13 cellular contexts compared by ENCODE assay signal in genomic region chr4:1907848-1908525, GRCh38. TPM values are rescaled to one million over a fixed set of nuclear protein-coding genes. Genes with fewer than 3 reads are reported as not detected.
DNase-seq lines count a peak whose midpoint lies in the region; ATAC-seq and TF ChIP-seq lines count a peak whose summit lies in the region.
"Had no signal": no experiment of that assay in that cellular context is flagged by ENCODE, and none has a peak within 500 bp of the region (broad histone marks: within the 10 kb centered on the region; RNA-seq: fewer than 3 reads in every experiment).

No MANE protein-coding gene starts in this region.

- no peak overlapping the region for H3K4me3 Mint-ChIP-seq in activated CD4-positive, alpha-beta memory T cell treated with anti-CD3 and anti-CD28 coated beads, Interleukin-2, amount 10 ng/mL, durations not matched to agents 7 days and 5 days
- H3K4me3 Mint-ChIP-seq in activated CD4-positive, alpha-beta memory T cell treated with anti-CD3 and anti-CD28 coated beads for 36 hours, result no peak overlapping the region

- WGBS in prostate gland, result 55% methylated on average over 7 of the region's 7 CpGs
- 83 to 88% methylated on average over 7 of the region's 7 CpGs for WGBS in tibial nerve, 2 donors

- H3K27ac ChIP-seq in prostate gland, result peak overlapping the region; percentile 12 to 55
- no peak overlapping the region for H3K27ac ChIP-seq in tibial nerve
- H3K27ac ChIP-seq: neutrophil had no signal

- peaks cover 72% of the 10 kb centered on the region for H3K4me1 Mint-ChIP-seq in activated CD4-positive, alpha-beta memory T cell treated with anti-CD3 and anti-CD28 coated beads, Interleukin-2, amount 10 ng/mL, durations not matched to agents 7 days and 5 days
- peaks cover 30% of the 10 kb centered on the region for H3K4me1 Mint-ChIP-seq in activated CD4-positive, alpha-beta memory T cell treated with anti-CD3 and anti-CD28 coated beads for 36 hours (ENCODE audit: low read depth)

- CTCF ChIA-PET in activated CD4-positive, alpha-beta memory T cell treated with anti-CD3 and anti-CD28 coated beads, Interleukin-2, amount 10 ng/mL, durations not matched to agents 7 days and 5 days (lab: Charles Lee), result interaction anchor here (0.7 to 4.1 kb wide), 7 partner anchors 9 to 215 kb away, joined by 3 to 31 read pairs (median 4); no protein-coding TSS in a partner anchor
- CTCF ChIA-PET in activated CD4-positive, alpha-beta memory T cell treated with anti-CD3 and anti-CD28 coated beads for 36 hours (lab: Charles Lee), result interaction anchor here (0.8 to 2.2 kb wide), 2 partner anchors 8 to 161 kb away, joined by 3 to 11 read pairs; no protein-coding TSS in a partner anchor

- DNase-seq in activated CD4-positive, alpha-beta memory T cell treated with anti-CD3 and anti-CD28 coated beads, Interleukin-2, amount 10 ng/mL, durations not matched to agents 7 days and 5 days, result no peak
- DNase-seq in activated CD4-positive, alpha-beta memory T cell treated with anti-CD3 and anti-CD28 coated beads for 36 hours, result no peak
- DNase-seq in NCI-H187 (lab: John Stamatoyannopoulos, UW) (peak; percentile 25 to 64), prostate gland (ENCODE audit: low spot score) (peak; percentile 83), tibial nerve (ENCODE audit: low spot score in 2 of 2) (no peak)
- DNase-seq in central memory CD4-positive, alpha-beta T cell, result peak; percentile 3
- no peak for DNase-seq in effector CD4-positive, alpha-beta T cell
- DNase-seq: foreskin melanocyte, HCEC 1CT, NCI-H1092 treated with DMSO at 0.1 percent for 48 hours had no signal

- H3K27ac Mint-ChIP-seq in activated CD4-positive, alpha-beta memory T cell treated with anti-CD3 and anti-CD28 coated beads, Interleukin-2, amount 10 ng/mL, durations not matched to agents 7 days and 5 days, result peak overlapping the region; percentile 70
- H3K27ac Mint-ChIP-seq in activated CD4-positive, alpha-beta memory T cell treated with anti-CD3 and anti-CD28 coated beads for 36 hours, result no peak overlapping the region

- H3K27me3 ChIP-seq in prostate gland (replicated peaks; ENCODE audit: insufficient read depth), result no peaks in the 10 kb centered on the region
- no peaks in the 10 kb centered on the region for H3K27me3 ChIP-seq in tibial nerve
- H3K27me3 ChIP-seq: neutrophil had no signal

- TF ChIP-seq POLR2A in prostate gland (IDR thresholded peaks at IDR 0.05), result peak; percentile 58
- no peak for TF ChIP-seq POLR2A in tibial nerve (IDR thresholded peaks at IDR 0.05)

- peak in 1 of 4 experiments; percentile 41 for TF ChIP-seq CTCF in prostate gland (IDR thresholded peaks at IDR 0.05)
- TF ChIP-seq CTCF in tibial nerve (IDR thresholded peaks at IDR 0.05), result no peak

- H3K9me3 Mint-ChIP-seq in activated CD4-positive, alpha-beta memory T cell treated with anti-CD3 and anti-CD28 coated beads, Interleukin-2, amount 10 ng/mL, durations not matched to agents 7 days and 5 days, result no peaks in the 10 kb centered on the region
- H3K9me3 Mint-ChIP-seq in activated CD4-positive, alpha-beta memory T cell treated with anti-CD3 and anti-CD28 coated beads for 36 hours, result no peaks in the 10 kb centered on the region

- H3K36me3 Mint-ChIP-seq in activated CD4-positive, alpha-beta memory T cell treated with anti-CD3 and anti-CD28 coated beads, Interleukin-2, amount 10 ng/mL, durations not matched to agents 7 days and 5 days (ENCODE audit: low read depth), result peaks cover 74% of the 10 kb centered on the region
- H3K36me3 Mint-ChIP-seq in activated CD4-positive, alpha-beta memory T cell treated with anti-CD3 and anti-CD28 coated beads for 36 hours, result peaks cover 49% of the 10 kb centered on the region

- no peak for ATAC-seq in GM19035 (IDR thresholded peaks at IDR 0.05; ENCODE audit: unreplicated experiment)

- H3K9me3 ChIP-seq in prostate gland (no peaks in the 10 kb centered on the region), tibial nerve (no peaks in the 10 kb centered on the region)
- H3K9me3 ChIP-seq: neutrophil had no signal

- H3K36me3 ChIP-seq in prostate gland, result no peaks in the 10 kb centered on the region
- H3K36me3 ChIP-seq in tibial nerve, result peaks cover 0 to 42% (median 2%) of the 10 kb centered on the region in 3 donors

- no peaks in the 10 kb centered on the region for H3K27me3 Mint-ChIP-seq in activated CD4-positive, alpha-beta memory T cell treated with anti-CD3 and anti-CD28 coated beads, Interleukin-2, amount 10 ng/mL, durations not matched to agents 7 days and 5 days
- H3K27me3 Mint-ChIP-seq in activated CD4-positive, alpha-beta memory T cell treated with anti-CD3 and anti-CD28 coated beads for 36 hours, result no peaks in the 10 kb centered on the region

- POLR2A ChIA-PET in activated CD4-positive, alpha-beta memory T cell treated with anti-CD3 and anti-CD28 coated beads, Interleukin-2, amount 10 ng/mL, durations not matched to agents 7 days and 5 days (lab: Charles Lee), result interaction anchor here (1.0 to 3.7 kb wide), 5 partner anchors 32 to 53 kb away, joined by 4 to 13 read pairs (median 8); partner anchors contain the start of gene NSD2
- POLR2A ChIA-PET in activated CD4-positive, alpha-beta memory T cell treated with anti-CD3 and anti-CD28 coated beads for 36 hours (lab: Charles Lee), result no interaction called here

- intact Hi-C loops in activated CD4-positive, alpha-beta memory T cell treated with anti-CD3 and anti-CD28 coated beads for 36 hours (cut with micrococcal nuclease), result no loop called here
- intact Hi-C loops in prostate gland (cut with DNase I), result no loop called here

- no peak overlapping the region for H3K4me3 ChIP-seq in prostate gland
- no peak overlapping the region for H3K4me3 ChIP-seq in tibial nerve
- H3K4me3 ChIP-seq: smooth muscle cell had no signal

- no peak for TF ChIP-seq EP300 in tibial nerve (IDR thresholded peaks at IDR 0.05)

- H3K4me1 ChIP-seq in prostate gland (replicated peaks) (no peaks in the 10 kb centered on the region), tibial nerve (peaks cover 0 to 11% (median 0%) of the 10 kb centered on the region in 4 donors)

RNA-seq across cellular contexts. Expression of gene NSD2, which starts 36.8 kb away (rescaled TPM):
- 100 to 1,000 TPM; 235 to 248 TPM for total RNA-seq in activated CD4-positive, alpha-beta memory T cell treated with anti-CD3 and anti-CD28 coated beads, Interleukin-2, amount 10 ng/mL, durations not matched to agents 7 days and 5 days
- total RNA-seq in activated CD4-positive, alpha-beta memory T cell treated with anti-CD3 and anti-CD28 coated beads for 36 hours, result 100 to 1,000 TPM; 197 to 199 TPM
- 10 to 100 TPM; 18.0 to 75.0 TPM for total RNA-seq in prostate gland
- total RNA-seq in tibial nerve, result 10 to 100 TPM; 27.2 to 45.6 (median 32.2) TPM

RNA-seq across cellular contexts. Expression of gene LETM1, which starts 52.0 kb away (rescaled TPM):
- 10 to 100 TPM; 36.6 to 39.3 TPM for total RNA-seq in activated CD4-positive, alpha-beta memory T cell treated with anti-CD3 and anti-CD28 coated beads, Interleukin-2, amount 10 ng/mL, durations not matched to agents 7 days and 5 days
- 10 to 100 TPM; 41.1 to 42.6 TPM for total RNA-seq in activated CD4-positive, alpha-beta memory T cell treated with anti-CD3 and anti-CD28 coated beads for 36 hours
- total RNA-seq in prostate gland (10 to 100 TPM; 32.1 to 63.1 TPM), tibial nerve (10 to 100 TPM; 53.5 to 85.5 (median 68.6) TPM)

Comparison
In these comparisons a context has a peak if more than half of its experiments do, and no peak if none do; other contexts are left out.
1. DNase-seq: peak in NCI-H187 (2 of 2), central memory CD4-positive, alpha-beta T cell (single experiment) and prostate gland (single experiment); none in activated CD4-positive, alpha-beta memory T cell treated with anti-CD3 and anti-CD28 coated beads, Interleukin-2, amount 10 ng/mL, durations not matched to agents 7 days and 5 days (single experiment), activated CD4-positive, alpha-beta memory T cell treated with anti-CD3 and anti-CD28 coated beads for 36 hours (single experiment), tibial nerve (0 of 2) and effector CD4-positive, alpha-beta T cell (single experiment).
2. H3K27ac ChIP-seq: peak in prostate gland (2 of 2); none in tibial nerve (0 of 4).